In the genomic region with DNA sequence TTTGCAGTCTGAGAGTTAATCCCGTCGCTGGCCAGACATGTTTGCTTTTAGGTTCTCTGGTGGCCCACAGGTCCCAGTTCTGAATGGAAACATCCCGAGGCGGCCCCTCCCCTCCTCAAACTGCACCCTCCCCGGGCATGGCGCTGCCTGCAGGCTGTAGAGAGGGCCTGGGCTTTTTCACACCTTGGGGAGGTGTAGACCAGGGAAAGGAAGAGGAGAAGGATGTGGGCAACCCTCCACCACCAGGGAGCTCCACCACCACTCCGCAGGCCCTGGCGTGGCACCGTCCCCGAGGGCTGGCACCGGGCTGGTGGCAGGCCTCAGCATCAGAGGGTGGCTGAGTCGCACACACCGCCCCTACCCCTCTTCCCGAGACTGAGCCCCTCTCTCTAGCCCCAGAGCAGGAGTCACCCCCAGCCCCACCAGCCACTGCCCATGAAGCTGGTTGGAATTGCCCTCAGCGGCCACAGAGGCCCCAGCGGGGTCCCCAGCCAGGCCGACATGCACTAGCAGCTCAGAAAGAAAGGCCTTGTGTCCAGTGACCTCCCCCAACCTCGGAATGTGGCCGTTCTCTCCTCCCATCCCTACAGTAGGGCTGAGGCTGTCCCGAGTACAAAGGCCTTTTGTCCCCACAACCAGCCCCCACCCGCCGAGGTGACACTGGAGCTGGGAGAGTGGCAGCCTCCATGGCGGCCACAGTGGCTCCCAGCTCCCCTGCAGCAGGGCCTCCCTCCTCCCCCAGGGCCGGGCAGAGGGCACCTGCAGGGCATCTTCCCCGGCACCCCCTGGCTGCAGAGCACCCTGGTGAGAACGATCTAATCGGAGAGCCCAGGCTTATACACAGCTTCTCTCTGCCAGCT, we compare ENCODE assay signal across 1 cellular context.
A peak's percentile ranks its signal among the peaks of the same experiment; 100 is the strongest.
TF ChIP-seq lines count a peak whose summit lies in the region.

No MANE protein-coding gene starts in this region.

TF ChIP-seq in HepG2, 621 proteins besides CTCF, POLR2A, EP300 and RAD21 (continued from another document and continues in another):
- peak; percentile 35; the same call in 1 of the 2 replicates for TF ChIP-seq CREM (IDR thresholded peaks at IDR 0.05)
- TF ChIP-seq CREM (CRISPR knock-in tag; IDR thresholded peaks at IDR 0.05), result no peak
- no peak for TF ChIP-seq RFX5 (IDR thresholded peaks at IDR 0.05; ENCODE audit: low read depth, low read length)
- no peak; the same call in 1 of the 2 replicates for TF ChIP-seq ZKSCAN5 (CRISPR knock-in tag; IDR thresholded peaks at IDR 0.05)
- TF ChIP-seq SOX6 (IDR thresholded peaks at IDR 0.05), result no peak
- peak; percentile 94 for TF ChIP-seq SOX6 (CRISPR knock-in tag; IDR thresholded peaks at IDR 0.05)
- TF ChIP-seq, protein P1, sequence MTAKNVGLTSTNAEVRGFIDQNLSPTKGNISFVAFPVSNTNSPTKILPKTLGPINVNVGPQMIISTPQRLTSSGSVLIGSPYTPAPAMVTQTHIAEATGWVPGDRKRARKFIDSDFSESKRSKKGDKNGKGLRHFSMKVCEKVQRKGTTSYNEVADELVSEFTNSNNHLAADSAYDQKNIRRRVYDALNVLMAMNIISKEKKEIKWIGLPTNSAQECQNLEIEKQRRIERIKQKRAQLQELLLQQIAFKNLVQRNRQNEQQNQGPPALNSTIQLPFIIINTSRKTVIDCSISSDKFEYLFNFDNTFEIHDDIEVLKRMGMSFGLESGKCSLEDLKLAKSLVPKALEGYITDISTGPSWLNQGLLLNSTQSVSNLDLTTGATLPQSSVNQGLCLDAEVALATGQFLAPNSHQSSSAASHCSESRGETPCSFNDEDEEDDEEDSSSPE (CRISPR knock-in tag; IDR thresholded peaks at IDR 0.05), result 0 out of 2 replicates have a peak, but pooled peaks have one; percentile 12
- TF ChIP-seq CENPT (CRISPR knock-in tag; IDR thresholded peaks at IDR 0.05; ENCODE audit: low read depth), result no peak; the same call in none of the 2 replicates
- TF ChIP-seq MBNL3 (CRISPR knock-in tag; conservative IDR thresholded peaks at IDR 0.05), result no peak
- peak; percentile 82; the same call in 1 of the 2 replicates for TF ChIP-seq ZNF354B (CRISPR knock-in tag; IDR thresholded peaks at IDR 0.05)
- TF ChIP-seq ZNF724P (CRISPR knock-in tag; IDR thresholded peaks at IDR 0.05; ENCODE audit: borderline replicate concordance), result peak; percentile 70; the same call in 1 of the 2 replicates
- TF ChIP-seq ZNF281 (CRISPR knock-in tag; IDR thresholded peaks at IDR 0.05; ENCODE audit: borderline replicate concordance), result peak; percentile 99
- TF ChIP-seq ADNP (CRISPR knock-in tag; IDR thresholded peaks at IDR 0.05), result no peak
- peak; percentile 28; the same call in 1 of the 2 replicates for TF ChIP-seq KDM2A (CRISPR knock-in tag; IDR thresholded peaks at IDR 0.05; ENCODE audit: borderline replicate concordance, low read depth)
- peak; percentile 71; the same call in 1 of the 2 replicates for TF ChIP-seq BORCS8-MEF2B (CRISPR knock-in tag; IDR thresholded peaks at IDR 0.05)
- TF ChIP-seq ZBTB7B (CRISPR knock-in tag; IDR thresholded peaks at IDR 0.05), result peak; percentile 67; the same call in 1 of the 2 replicates
- no peak for TF ChIP-seq KMT2A (CRISPR knock-in tag; IDR thresholded peaks at IDR 0.05)
- TF ChIP-seq, protein P2, sequence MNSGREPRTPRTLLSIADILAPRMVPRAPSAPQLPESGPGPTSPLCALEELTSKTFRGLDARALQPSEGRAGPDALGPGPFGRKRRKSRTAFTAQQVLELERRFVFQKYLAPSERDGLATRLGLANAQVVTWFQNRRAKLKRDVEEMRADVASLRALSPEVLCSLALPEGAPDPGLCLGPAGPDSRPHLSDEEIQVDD (CRISPR knock-in tag; IDR thresholded peaks at IDR 0.05; ENCODE audit: borderline replicate concordance), result 0 out of 2 replicates have a peak, but pooled peaks have one; percentile 32
- no peak for TF ChIP-seq NKX3-1 (CRISPR knock-in tag; IDR thresholded peaks at IDR 0.05)
- TF ChIP-seq ZNF343 (CRISPR knock-in tag; IDR thresholded peaks at IDR 0.05), result 0 out of 2 replicates have a peak, but pooled peaks have one; percentile 52
- 0 out of 2 replicates have a peak, but pooled peaks have one; percentile 30 for TF ChIP-seq ELF1 (CRISPR knock-in tag; IDR thresholded peaks at IDR 0.05)
- TF ChIP-seq GABPA (IDR thresholded peaks at IDR 0.05; ENCODE audit: low read depth, low read length), result no peak
- TF ChIP-seq GABPA (CRISPR knock-in tag; IDR thresholded peaks at IDR 0.05; ENCODE audit: low read depth), result peak; percentile 45; the same call in 1 of the 2 replicates
- TF ChIP-seq ZNF496 (CRISPR knock-in tag; IDR thresholded peaks at IDR 0.05; ENCODE audit: insufficient replicate concordance), result no peak
- TF ChIP-seq, protein P3, sequence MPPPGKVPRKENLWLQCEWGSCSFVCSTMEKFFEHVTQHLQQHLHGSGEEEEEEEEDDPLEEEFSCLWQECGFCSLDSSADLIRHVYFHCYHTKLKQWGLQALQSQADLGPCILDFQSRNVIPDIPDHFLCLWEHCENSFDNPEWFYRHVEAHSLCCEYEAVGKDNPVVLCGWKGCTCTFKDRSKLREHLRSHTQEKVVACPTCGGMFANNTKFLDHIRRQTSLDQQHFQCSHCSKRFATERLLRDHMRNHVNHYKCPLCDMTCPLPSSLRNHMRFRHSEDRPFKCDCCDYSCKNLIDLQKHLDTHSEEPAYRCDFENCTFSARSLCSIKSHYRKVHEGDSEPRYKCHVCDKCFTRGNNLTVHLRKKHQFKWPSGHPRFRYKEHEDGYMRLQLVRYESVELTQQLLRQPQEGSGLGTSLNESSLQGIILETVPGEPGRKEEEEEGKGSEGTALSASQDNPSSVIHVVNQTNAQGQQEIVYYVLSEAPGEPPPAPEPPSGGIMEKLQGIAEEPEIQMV (CRISPR knock-in tag; IDR thresholded peaks at IDR 0.05; ENCODE audit: low read depth), result 0 out of 2 replicates have a peak, but pooled peaks have one; percentile 14
- peak; percentile 61 for TF ChIP-seq ZNF543 (CRISPR knock-in tag; IDR thresholded peaks at IDR 0.05)
- TF ChIP-seq NR2F1 (CRISPR knock-in tag; IDR thresholded peaks at IDR 0.05), result peak; percentile 27 to 62; a peak in 3 of 4 replicates
- TF ChIP-seq, protein P4, sequence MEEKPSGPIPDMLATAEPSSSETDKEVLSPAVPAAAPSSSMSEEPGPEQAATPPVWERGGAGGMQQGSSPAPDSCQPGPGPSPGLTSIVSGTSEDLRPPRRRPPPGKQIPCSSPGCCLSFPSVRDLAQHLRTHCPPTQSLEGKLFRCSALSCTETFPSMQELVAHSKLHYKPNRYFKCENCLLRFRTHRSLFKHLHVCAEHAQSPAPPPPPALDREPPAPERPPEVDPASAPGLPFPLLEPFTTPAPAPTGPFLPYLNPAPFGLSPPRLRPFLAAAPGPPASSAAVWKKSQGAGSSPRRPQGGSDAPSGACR (CRISPR knock-in tag; IDR thresholded peaks at IDR 0.05), result peak; percentile 54; the same call in 1 of the 2 replicates
- TF ChIP-seq U2AF1 (optimal IDR thresholded peaks at IDR 0.05; ENCODE audit: low read depth, low read length), result no peak
- TF ChIP-seq ZNF768 (CRISPR knock-in tag; IDR thresholded peaks at IDR 0.05), result no peak
- no peak for TF ChIP-seq ZMAT3 (CRISPR knock-in tag; conservative IDR thresholded peaks at IDR 0.05)
- TF ChIP-seq, protein P5, sequence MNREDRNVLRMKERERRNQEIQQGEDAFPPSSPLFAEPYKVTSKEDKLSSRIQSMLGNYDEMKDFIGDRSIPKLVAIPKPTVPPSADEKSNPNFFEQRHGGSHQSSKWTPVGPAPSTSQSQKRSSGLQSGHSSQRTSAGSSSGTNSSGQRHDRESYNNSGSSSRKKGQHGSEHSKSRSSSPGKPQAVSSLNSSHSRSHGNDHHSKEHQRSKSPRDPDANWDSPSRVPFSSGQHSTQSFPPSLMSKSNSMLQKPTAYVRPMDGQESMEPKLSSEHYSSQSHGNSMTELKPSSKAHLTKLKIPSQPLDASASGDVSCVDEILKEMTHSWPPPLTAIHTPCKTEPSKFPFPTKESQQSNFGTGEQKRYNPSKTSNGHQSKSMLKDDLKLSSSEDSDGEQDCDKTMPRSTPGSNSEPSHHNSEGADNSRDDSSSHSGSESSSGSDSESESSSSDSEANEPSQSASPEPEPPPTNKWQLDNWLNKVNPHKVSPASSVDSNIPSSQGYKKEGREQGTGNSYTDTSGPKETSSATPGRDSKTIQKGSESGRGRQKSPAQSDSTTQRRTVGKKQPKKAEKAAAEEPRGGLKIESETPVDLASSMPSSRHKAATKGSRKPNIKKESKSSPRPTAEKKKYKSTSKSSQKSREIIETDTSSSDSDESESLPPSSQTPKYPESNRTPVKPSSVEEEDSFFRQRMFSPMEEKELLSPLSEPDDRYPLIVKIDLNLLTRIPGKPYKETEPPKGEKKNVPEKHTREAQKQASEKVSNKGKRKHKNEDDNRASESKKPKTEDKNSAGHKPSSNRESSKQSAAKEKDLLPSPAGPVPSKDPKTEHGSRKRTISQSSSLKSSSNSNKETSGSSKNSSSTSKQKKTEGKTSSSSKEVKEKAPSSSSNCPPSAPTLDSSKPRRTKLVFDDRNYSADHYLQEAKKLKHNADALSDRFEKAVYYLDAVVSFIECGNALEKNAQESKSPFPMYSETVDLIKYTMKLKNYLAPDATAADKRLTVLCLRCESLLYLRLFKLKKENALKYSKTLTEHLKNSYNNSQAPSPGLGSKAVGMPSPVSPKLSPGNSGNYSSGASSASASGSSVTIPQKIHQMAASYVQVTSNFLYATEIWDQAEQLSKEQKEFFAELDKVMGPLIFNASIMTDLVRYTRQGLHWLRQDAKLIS (CRISPR knock-in tag; IDR thresholded peaks at IDR 0.05), result no peak
- TF ChIP-seq ZFP90 (CRISPR knock-in tag; IDR thresholded peaks at IDR 0.05; ENCODE audit: borderline replicate concordance), result peak; percentile 57
- TF ChIP-seq RARA (CRISPR knock-in tag; IDR thresholded peaks at IDR 0.05), result peak; percentile 85
- peak; percentile 56 for TF ChIP-seq ZNF335 (CRISPR knock-in tag; IDR thresholded peaks at IDR 0.05)
- no peak for TF ChIP-seq ZNF674 (CRISPR knock-in tag; IDR thresholded peaks at IDR 0.05; ENCODE audit: low read depth)
- TF ChIP-seq PCBP1 (IDR thresholded peaks at IDR 0.05; ENCODE audit: borderline replicate concordance, low read depth, low read length), result 0 out of 2 replicates have a peak, but pooled peaks have one; percentile 65
- TF ChIP-seq HNRNPK (IDR thresholded peaks at IDR 0.05; ENCODE audit: low read depth, low read length, poor library complexity, severe bottlenecking), result peak; percentile 41
- peak; percentile 40 for TF ChIP-seq ZNF883 (CRISPR knock-in tag; IDR thresholded peaks at IDR 0.05; ENCODE audit: not compliant biosample characterization)
- TF ChIP-seq RAD51 (IDR thresholded peaks at IDR 0.05; ENCODE audit: borderline replicate concordance), result no peak
- peak; percentile 68; the same call in 1 of the 2 replicates for TF ChIP-seq ZNF558 (CRISPR knock-in tag; IDR thresholded peaks at IDR 0.05; ENCODE audit: borderline replicate concordance)
- TF ChIP-seq ATF7-NPFF (CRISPR knock-in tag; IDR thresholded peaks at IDR 0.05; ENCODE audit: low read depth), result no peak; the same call in 1 of the 2 replicates
- peak; percentile 9; the same call in 1 of the 2 replicates for TF ChIP-seq LCORL (IDR thresholded peaks at IDR 0.05)
- peak; percentile 84 for TF ChIP-seq LCORL (CRISPR knock-in tag; IDR thresholded peaks at IDR 0.05)
- TF ChIP-seq MYC (CRISPR knock-in tag; IDR thresholded peaks at IDR 0.05; ENCODE audit: borderline replicate concordance), result peak; percentile 71
- TF ChIP-seq HNF4A (CRISPR knock-in tag; IDR thresholded peaks at IDR 0.05), result peak; percentile 89
- TF ChIP-seq TARDBP (CRISPR knock-in tag; IDR thresholded peaks at IDR 0.05), result peak; percentile 79
- no peak for TF ChIP-seq SCMH1 (CRISPR knock-in tag; IDR thresholded peaks at IDR 0.05; ENCODE audit: borderline replicate concordance)
- peak; percentile 81; the same call in 1 of the 2 replicates for TF ChIP-seq ZNF552 (CRISPR knock-in tag; IDR thresholded peaks at IDR 0.05; ENCODE audit: borderline replicate concordance)
- TF ChIP-seq ISL2 (CRISPR knock-in tag; IDR thresholded peaks at IDR 0.05), result peak; percentile 49
- 0 out of 2 replicates have a peak, but pooled peaks have one; percentile 58 for TF ChIP-seq ZNF746 (CRISPR knock-in tag; IDR thresholded peaks at IDR 0.05)
- peak; percentile 85; the same call in 1 of the 2 replicates for TF ChIP-seq TBX2 (CRISPR knock-in tag; IDR thresholded peaks at IDR 0.05; ENCODE audit: borderline replicate concordance)
- TF ChIP-seq IRF2 (CRISPR knock-in tag; IDR thresholded peaks at IDR 0.05), result peak; percentile 18; the same call in 1 of the 2 replicates
- no peak for TF ChIP-seq KLF13 (CRISPR knock-in tag; IDR thresholded peaks at IDR 0.05)
- peak; percentile 67 for TF ChIP-seq YEATS4 (CRISPR knock-in tag; IDR thresholded peaks at IDR 0.05; ENCODE audit: borderline replicate concordance)
- peak; percentile 62; the same call in 1 of the 2 replicates for TF ChIP-seq ZBTB38 (CRISPR knock-in tag; IDR thresholded peaks at IDR 0.05)
- peak; percentile 25 for TF ChIP-seq TBL1XR1 (IDR thresholded peaks at IDR 0.05; ENCODE audit: borderline replicate concordance, low read length, partially characterized antibody)
- peak; percentile 77 for TF ChIP-seq AGO2 (optimal IDR thresholded peaks at IDR 0.05; ENCODE audit: low read depth, low read length)
- TF ChIP-seq, protein P6, sequence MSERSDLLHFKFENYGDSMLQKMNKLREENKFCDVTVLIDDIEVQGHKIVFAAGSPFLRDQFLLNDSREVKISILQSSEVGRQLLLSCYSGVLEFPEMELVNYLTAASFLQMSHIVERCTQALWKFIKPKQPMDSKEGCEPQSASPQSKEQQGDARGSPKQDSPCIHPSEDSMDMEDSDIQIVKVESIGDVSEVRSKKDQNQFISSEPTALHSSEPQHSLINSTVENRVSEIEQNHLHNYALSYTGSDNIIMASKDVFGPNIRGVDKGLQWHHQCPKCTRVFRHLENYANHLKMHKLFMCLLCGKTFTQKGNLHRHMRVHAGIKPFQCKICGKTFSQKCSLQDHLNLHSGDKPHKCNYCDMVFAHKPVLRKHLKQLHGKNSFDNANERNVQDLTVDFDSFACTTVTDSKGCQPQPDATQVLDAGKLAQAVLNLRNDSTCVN (CRISPR knock-in tag; IDR thresholded peaks at IDR 0.05; ENCODE audit: borderline replicate concordance), result 0 out of 2 replicates have a peak, but pooled peaks have one; percentile 5
- 0 out of 2 replicates have a peak, but pooled peaks have one; percentile 57 for TF ChIP-seq ZNF296 (CRISPR knock-in tag; conservative IDR thresholded peaks at IDR 0.05)
- TF ChIP-seq MED1 (CRISPR knock-in tag; IDR thresholded peaks at IDR 0.05), result peak; percentile 70; the same call in 1 of the 2 replicates
